32 cellular contexts compared by ENCODE assay signal in the genomic region with DNA sequence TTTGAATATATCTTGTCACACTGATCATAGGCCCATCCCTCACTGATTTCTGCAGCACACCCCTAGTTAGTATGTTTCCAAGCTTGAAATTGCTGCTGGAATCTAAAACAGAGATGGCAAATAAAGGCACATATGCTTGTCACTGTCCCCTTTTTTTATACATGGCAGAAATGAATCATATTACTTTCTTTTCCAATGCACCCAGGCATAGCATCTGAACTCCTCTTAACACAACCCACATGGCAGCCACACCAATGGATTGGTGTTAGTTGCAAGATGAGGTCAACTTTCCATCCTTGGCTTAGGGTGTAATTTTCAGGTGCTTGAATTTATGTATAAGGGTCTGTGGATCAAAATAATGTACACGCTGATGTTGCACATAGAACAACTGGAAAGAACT.
"Had no signal": no experiment of that assay in that cellular context is flagged by ENCODE, and none has a peak within 500 bp of the region (broad histone marks: within the 10 kb centered on the region; RNA-seq: fewer than 3 reads in every experiment).

No MANE protein-coding gene starts in this region.

- H3K4me1 ChIP-seq: esophagus muscularis mucosa, foreskin keratinocyte, gastrocnemius medialis had no signal

- H3K27me3 Mint-ChIP-seq: activated B cell treated with CpG ODN at 0.5 μM for 24 hours; activated CD4-positive, alpha-beta memory T cell treated with anti-CD3 and anti-CD28 coated beads, Interleukin-2, amount 10 ng/mL, durations not matched to agents 7 days and 5 days; activated CD4-positive, alpha-beta T cell treated with anti-CD3 and anti-CD28 coated beads, Interleukin-2, amount 10 ng/mL, durations not matched to agents 7 days and 5 days; activated CD8-positive, alpha-beta memory T cell treated with anti-CD3 and anti-CD28 coated beads, Interleukin-2, amount 10 ng/mL, durations not matched to agents 7 days and 5 days; activated naive CD4-positive, alpha-beta T cell treated with anti-CD3 and anti-CD28 coated beads, Interleukin-2, amount 50 U/mL, for 24 hours; activated naive CD8-positive, alpha-beta T cell treated with anti-CD3 and anti-CD28 coated beads, Interleukin-2, amount 10 ng/mL, durations not matched to agents 7 days and 5 days; effector memory CD8-positive, alpha-beta T cell; T-helper 17 cell had no signal

- H3K9me3 ChIP-seq: esophagus muscularis mucosa had no signal

- H3K36me3 ChIP-seq: esophagus muscularis mucosa, gastrocnemius medialis, WERI-Rb-1 had no signal

- H3K27ac ChIP-seq: esophagus muscularis mucosa, foreskin keratinocyte, gastrocnemius medialis, WERI-Rb-1 had no signal

- H3K4me3 ChIP-seq: esophagus muscularis mucosa, gastrocnemius medialis had no signal

- ATAC-seq: activated CD4-positive, CD25-positive, alpha-beta regulatory T cell treated with anti-CD3 and anti-CD28 coated beads, Interleukin-2, amount 50 U/mL, for 24 hours; activated CD8-positive, alpha-beta memory T cell treated with anti-CD3 and anti-CD28 coated beads, Interleukin-2, amount 10 ng/mL, durations not matched to agents 7 days and 5 days; effector memory CD8-positive, alpha-beta T cell; foreskin keratinocyte; gastrocnemius medialis; T-helper 17 cell had no signal

- H3K27me3 ChIP-seq: esophagus muscularis mucosa, foreskin keratinocyte, gastrocnemius medialis had no signal

- DNase-seq: activated B cell treated with CpG ODN at 0.5 μM for 24 hours; activated CD4-positive, alpha-beta memory T cell treated with anti-CD3 and anti-CD28 coated beads, Interleukin-2, amount 10 ng/mL, durations not matched to agents 7 days and 5 days; activated CD4-positive, alpha-beta T cell treated with anti-CD3 and anti-CD28 coated beads, Interleukin-2, amount 10 ng/mL, durations not matched to agents 7 days and 5 days; activated CD4-positive, alpha-beta T cell treated with anti-CD3 and anti-CD28 coated beads, Interleukin-2, amount 50 U/mL, for 4 hours; activated CD8-positive, alpha-beta memory T cell treated with anti-CD3 and anti-CD28 coated beads, Interleukin-2, amount 10 ng/mL, durations not matched to agents 7 days and 5 days; activated CD8-positive, alpha-beta memory T cell treated with anti-CD3 and anti-CD28 coated beads, Interleukin-2, amount 50 U/mL, for 4 hours; activated effector memory CD4-positive, alpha-beta T cell treated with anti-CD3 and anti-CD28 coated beads, Interleukin-2, amount 50 U/mL, for 16 hours; activated naive CD4-positive, alpha-beta T cell treated with anti-CD3 and anti-CD28 coated beads for 36 hours; activated naive CD8-positive, alpha-beta T cell treated with anti-CD3 and anti-CD28 coated beads, Interleukin-2, amount 10 ng/mL, durations not matched to agents 7 days and 5 days; activated T-cell treated with anti-CD3 and anti-CD28 coated beads, Interleukin-2, amount 50 U/mL, for 1 hour; activated T-cell treated with anti-CD3 and anti-CD28 coated beads, Interleukin-2, amount 50 U/mL, for 48 hours; amniotic stem cell; anterior cingulate cortex; caudate nucleus; cortex of kidney; dermis blood vessel endothelial cell; effector CD4-positive, alpha-beta T cell; effector memory CD8-positive, alpha-beta T cell; erythroblast; foreskin keratinocyte; gastrocnemius medialis; glutamatergic neuron; T-helper 1 cell; T-helper 17 cell; T1000; WERI-Rb-1 had no signal

- H3K9me3 Mint-ChIP-seq: activated CD4-positive, alpha-beta memory T cell treated with anti-CD3 and anti-CD28 coated beads, Interleukin-2, amount 10 ng/mL, durations not matched to agents 7 days and 5 days; activated CD4-positive, alpha-beta T cell treated with anti-CD3 and anti-CD28 coated beads, Interleukin-2, amount 10 ng/mL, durations not matched to agents 7 days and 5 days; activated T-helper 1 cell treated with anti-CD3 and anti-CD28 coated beads, Interleukin-12 subunit alpha, Interleukin-12 subunit beta, Interleukin-2, Interleukin-4 antibody, amounts not matched to agents 30 ng/mL and 10 ng/mL and 1 ng/mL, durations not matched to agents 14 hours and 24 hours and 36 hours; activated T-helper 2 cell treated with anti-CD3 and anti-CD28 coated beads, Interferon-gamma antibody, Interleukin-2, Interleukin-4, amounts not matched to agents 10 μg/mL and 5 μg/mL and 100 μg/mL, durations not matched to agents 14 hours and 24 hours and 36 hours; T-helper 2 cell treated with Interferon-gamma antibody and Interleukin-4, amounts not matched to agents 5 μg/mL and 100 μg/mL, for 36 hours had no signal

- H3K27ac Mint-ChIP-seq: activated B cell treated with CpG ODN at 0.5 μM for 24 hours; activated CD4-positive, alpha-beta memory T cell treated with anti-CD3 and anti-CD28 coated beads, Interleukin-2, amount 10 ng/mL, durations not matched to agents 7 days and 5 days; activated CD4-positive, alpha-beta T cell treated with anti-CD3 and anti-CD28 coated beads, Interleukin-2, amount 10 ng/mL, durations not matched to agents 7 days and 5 days; activated CD8-positive, alpha-beta memory T cell treated with anti-CD3 and anti-CD28 coated beads, Interleukin-2, amount 10 ng/mL, durations not matched to agents 7 days and 5 days; activated naive CD4-positive, alpha-beta T cell treated with anti-CD3 and anti-CD28 coated beads for 36 hours; activated naive CD4-positive, alpha-beta T cell treated with anti-CD3 and anti-CD28 coated beads, Interleukin-2, amount 50 U/mL, for 24 hours; activated naive CD8-positive, alpha-beta T cell treated with anti-CD3 and anti-CD28 coated beads, Interleukin-2, amount 10 ng/mL, durations not matched to agents 7 days and 5 days; activated T-helper 2 cell treated with anti-CD3 and anti-CD28 coated beads, Interferon-gamma antibody, Interleukin-2, Interleukin-4, amounts not matched to agents 10 μg/mL and 5 μg/mL and 100 μg/mL, durations not matched to agents 14 hours and 24 hours and 36 hours; effector memory CD8-positive, alpha-beta T cell; T-helper 17 cell; T-helper 2 cell treated with Interferon-gamma antibody and Interleukin-4, amounts not matched to agents 5 μg/mL and 100 μg/mL, for 36 hours had no signal

- H3K4me1 Mint-ChIP-seq: activated B cell treated with CpG ODN at 0.5 μM for 24 hours; activated CD4-positive, alpha-beta memory T cell treated with anti-CD3 and anti-CD28 coated beads, Interleukin-2, amount 10 ng/mL, durations not matched to agents 7 days and 5 days; activated CD4-positive, alpha-beta T cell treated with anti-CD3 and anti-CD28 coated beads, Interleukin-2, amount 10 ng/mL, durations not matched to agents 7 days and 5 days; activated CD8-positive, alpha-beta memory T cell treated with anti-CD3 and anti-CD28 coated beads, Interleukin-2, amount 10 ng/mL, durations not matched to agents 7 days and 5 days; activated naive CD4-positive, alpha-beta T cell treated with anti-CD3 and anti-CD28 coated beads, Interleukin-2, amount 50 U/mL, for 24 hours; activated naive CD8-positive, alpha-beta T cell treated with anti-CD3 and anti-CD28 coated beads, Interleukin-2, amount 10 ng/mL, durations not matched to agents 7 days and 5 days; T-helper 17 cell had no signal

- H3K36me3 Mint-ChIP-seq: activated CD8-positive, alpha-beta memory T cell treated with anti-CD3 and anti-CD28 coated beads, Interleukin-2, amount 10 ng/mL, durations not matched to agents 7 days and 5 days; activated naive CD4-positive, alpha-beta T cell treated with anti-CD3 and anti-CD28 coated beads, Interleukin-2, amount 50 U/mL, for 24 hours; activated naive CD8-positive, alpha-beta T cell treated with anti-CD3 and anti-CD28 coated beads, Interleukin-2, amount 10 ng/mL, durations not matched to agents 7 days and 5 days had no signal

- H3K4me3 Mint-ChIP-seq: activated B cell treated with CpG ODN at 0.5 μM for 24 hours; activated CD4-positive, alpha-beta memory T cell treated with anti-CD3 and anti-CD28 coated beads, Interleukin-2, amount 10 ng/mL, durations not matched to agents 7 days and 5 days; activated CD4-positive, alpha-beta T cell treated with anti-CD3 and anti-CD28 coated beads, Interleukin-2, amount 10 ng/mL, durations not matched to agents 7 days and 5 days; activated CD8-positive, alpha-beta memory T cell treated with anti-CD3 and anti-CD28 coated beads, Interleukin-2, amount 10 ng/mL, durations not matched to agents 7 days and 5 days; activated naive CD4-positive, alpha-beta T cell treated with anti-CD3 and anti-CD28 coated beads for 36 hours; activated naive CD4-positive, alpha-beta T cell treated with anti-CD3 and anti-CD28 coated beads, Interleukin-2, amount 50 U/mL, for 24 hours; activated naive CD8-positive, alpha-beta T cell treated with anti-CD3 and anti-CD28 coated beads, Interleukin-2, amount 10 ng/mL, durations not matched to agents 7 days and 5 days; activated T-helper 1 cell treated with anti-CD3 and anti-CD28 coated beads, Interleukin-12 subunit alpha, Interleukin-12 subunit beta, Interleukin-2, Interleukin-4 antibody, amounts not matched to agents 30 ng/mL and 10 ng/mL and 1 ng/mL, durations not matched to agents 14 hours and 24 hours and 36 hours; effector memory CD8-positive, alpha-beta T cell; T-helper 17 cell; T-helper 2 cell treated with Interferon-gamma antibody and Interleukin-4, amounts not matched to agents 5 μg/mL and 100 μg/mL, for 36 hours had no signal
